Comparison of ENCODE assay signal across 1 cellular context in the genomic region with DNA sequence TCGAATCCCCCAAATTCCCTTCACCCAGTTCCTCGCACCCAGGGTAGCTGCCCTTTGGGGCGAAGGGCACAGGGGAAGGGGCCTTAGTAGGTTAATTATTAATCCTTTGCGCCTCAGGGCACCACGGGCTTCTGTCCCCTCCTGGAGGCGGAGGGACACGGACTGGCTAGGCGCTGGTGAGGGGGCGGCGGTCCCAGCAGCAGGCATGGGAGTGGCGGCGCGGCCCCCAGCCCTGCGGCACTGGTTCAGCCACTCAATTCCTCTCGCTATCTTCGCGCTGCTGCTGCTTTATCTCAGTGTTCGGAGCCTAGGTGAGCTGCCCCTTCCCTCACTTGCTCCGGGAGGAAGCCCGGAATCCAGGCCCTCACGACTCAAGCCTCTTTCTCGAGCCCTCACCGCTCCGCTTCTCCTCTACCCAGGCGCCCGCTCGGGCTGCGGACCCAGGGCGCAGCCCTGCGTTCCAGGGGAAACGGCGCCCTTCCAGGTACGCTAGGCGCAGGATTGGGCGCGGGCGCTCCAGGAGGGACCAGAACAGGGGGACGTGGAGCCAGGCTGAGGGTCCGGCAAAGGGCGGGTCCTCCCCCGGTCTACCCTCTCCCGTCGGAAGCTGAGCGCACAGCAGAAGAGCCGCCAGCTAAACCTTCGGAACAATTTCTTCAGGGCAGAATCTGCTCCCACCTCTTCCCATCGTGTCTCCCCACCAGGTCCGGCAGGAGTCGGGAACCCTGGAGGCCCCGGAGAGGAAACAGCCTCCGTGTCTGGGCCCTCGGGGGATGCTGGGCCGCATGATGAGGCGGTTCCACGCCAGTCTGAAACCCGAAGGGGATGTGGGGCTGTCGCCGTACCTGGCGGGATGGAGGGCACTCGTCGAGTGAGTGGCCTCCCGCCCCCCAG.
TF ChIP-seq lines count a peak whose summit lies in the region.

Gene GLTPD2, plus strand, starts transcription at position 158 of the 894 bp plus-strand sequence. Its CDS starts 48 bp downstream, at position 206.

TF ChIP-seq in GM12878, 131 proteins besides CTCF, POLR2A, EP300 and RAD21:
- TF ChIP-seq SUZ12 (IDR thresholded peaks at IDR 0.05; ENCODE audit: unreplicated experiment) = peak; percentile 25
- TF ChIP-seq POLR2AphosphoS2 (IDR thresholded peaks at IDR 0.05; ENCODE audit: low read depth, low read length) = no peak
